In genomic region chr22:31567196-31567595, GRCh38 we compare ENCODE assay signal across 21 cellular contexts.
DNase-seq lines count a peak whose midpoint lies in the region; ATAC-seq and TF ChIP-seq lines count a peak whose summit lies in the region.
"Had no signal": no experiment of that assay in that cellular context is flagged by ENCODE, and none has a peak within 500 bp of the region (broad histone marks: within the 10 kb centered on the region; RNA-seq: fewer than 3 reads in every experiment).

No MANE protein-coding gene starts in this region.

- CTCF ChIA-PET in OCI-LY7 (lab: Charles Lee; ENCODE audit: unreplicated experiment): no interaction called here

- ATAC-seq in left ventricle myocardium superior: peak; percentile 74
- ATAC-seq: A549; CD8-positive, alpha-beta T cell had no signal

- H3K9me3 Mint-ChIP-seq in activated T-cell treated with anti-CD3 and anti-CD28 coated beads, Interleukin-2, amount 50 U/mL, for 24 hours: no peaks in the 10 kb centered on the region
- H3K9me3 Mint-ChIP-seq in chondrocyte (ENCODE audit: low read depth): no peaks in the 10 kb centered on the region
- H3K9me3 Mint-ChIP-seq: CD8-positive, alpha-beta T cell; H9; IgD-negative memory B cell had no signal

- no peak for TF ChIP-seq CTCF in left ventricle myocardium inferior (IDR thresholded peaks at IDR 0.05; ENCODE audit: borderline replicate concordance)
- TF ChIP-seq CTCF in chondrocyte (IDR thresholded peaks at IDR 0.05): no peak
- no peak for TF ChIP-seq CTCF in OCI-LY7 (conservative IDR thresholded peaks at IDR 0.05; ENCODE audit: low read length)

- no TSS peak for BruUV-seq in OCI-LY7 (replicated peaks; lab: Mats Ljungman, UMichigan)

- H3K79me2 ChIP-seq in OCI-LY7 (ENCODE audit: insufficient read depth, low read depth, low read length): no peaks in the 10 kb centered on the region

- H3K27me3 Mint-ChIP-seq in activated T-cell treated with anti-CD3 and anti-CD28 coated beads, Interleukin-2, amount 50 U/mL, for 24 hours: no peaks in the 10 kb centered on the region
- no peaks in the 10 kb centered on the region for H3K27me3 Mint-ChIP-seq in chondrocyte (ENCODE audit: low read depth)
- H3K27me3 Mint-ChIP-seq: IgD-negative memory B cell had no signal

- peaks cover 8% of the 10 kb centered on the region for H3K4me1 Mint-ChIP-seq in activated T-cell treated with anti-CD3 and anti-CD28 coated beads, Interleukin-2, amount 50 U/mL, for 24 hours (ENCODE audit: low read depth)
- peaks cover 25% of the 10 kb centered on the region for H3K4me1 Mint-ChIP-seq in chondrocyte (ENCODE audit: low read depth)
- H3K4me1 Mint-ChIP-seq: H9, IgD-negative memory B cell had no signal

- H2AFZ ChIP-seq in OCI-LY7 (ENCODE audit: low read length): no peak overlapping the region

- peak overlapping the region; percentile 56 for H3K27ac Mint-ChIP-seq in activated T-cell treated with anti-CD3 and anti-CD28 coated beads, Interleukin-2, amount 50 U/mL, for 24 hours
- peak overlapping the region; percentile 77 for H3K27ac Mint-ChIP-seq in chondrocyte (ENCODE audit: unreplicated experiment)
- H3K27ac Mint-ChIP-seq: CD8-positive, alpha-beta T cell; H9; IgD-negative memory B cell had no signal

- peaks cover 81% of the 10 kb centered on the region for H3K36me3 Mint-ChIP-seq in activated T-cell treated with anti-CD3 and anti-CD28 coated beads, Interleukin-2, amount 50 U/mL, for 24 hours (ENCODE audit: low read depth)
- peaks cover 6% of the 10 kb centered on the region for H3K36me3 Mint-ChIP-seq in chondrocyte (ENCODE audit: low read depth)

- H3K4me1 ChIP-seq in left ventricle myocardium inferior (no peaks in the 10 kb centered on the region), OCI-LY7 (ENCODE audit: insufficient read depth, low read length, poor library complexity, severe bottlenecking) (no peaks in the 10 kb centered on the region)
- H3K4me1 ChIP-seq: A549 had no signal

- DNase-seq in activated T-cell treated with anti-CD3 and anti-CD28 coated beads, Interleukin-2, amount 50 U/mL, for 24 hours: no peak
- DNase-seq in activated T-cell treated with anti-CD3 and anti-CD28 coated beads for 4 hours: no peak
- no peak for DNase-seq in left ventricle myocardium superior
- no peak for DNase-seq in left ventricle myocardium inferior
- no peak for DNase-seq in chondrocyte (ENCODE audit: low spot score)
- no peak for DNase-seq in OCI-LY7 (ENCODE audit: low spot score)
- no peak for DNase-seq in Kasumi-1 (lab: John Stamatoyannopoulos, UW)
- DNase-seq: Calu3; CD8-positive, alpha-beta T cell; GF-D8; H9; Karpas-422; MM.1S; NCI-H1092; NCI-H1436 treated with DMSO at 0.1 percent for 48 hours; NCI-H2029; NCI-H345; NCI-H524 treated with DMSO at 0.1 percent for 48 hours had no signal

- H3K27ac ChIP-seq in left ventricle myocardium inferior (replicated peaks) (no peak overlapping the region), OCI-LY7 (ENCODE audit: low read depth, low read length, poor library complexity, severe bottlenecking) (no peak overlapping the region)
- H3K27ac ChIP-seq: A549, HL-60 had no signal

- no peaks in the 10 kb centered on the region for H4K20me1 ChIP-seq in OCI-LY7 (ENCODE audit: insufficient read depth, low read length)

- H3K9me3 ChIP-seq in left ventricle myocardium inferior (replicated peaks): no peaks in the 10 kb centered on the region
- H3K9me3 ChIP-seq in OCI-LY7 (ENCODE audit: low read length): no peaks in the 10 kb centered on the region
- H3K9me3 ChIP-seq: A549 had no signal

- H3K4me3 ChIP-seq in left ventricle myocardium inferior: no peak overlapping the region
- no peak overlapping the region for H3K4me3 ChIP-seq in OCI-LY7 (ENCODE audit: low read depth, low read length, poor library complexity, severe bottlenecking)
- H3K4me3 ChIP-seq: A549 had no signal

- H3K36me3 ChIP-seq in left ventricle myocardium inferior: no peaks in the 10 kb centered on the region
- peaks cover 52% of the 10 kb centered on the region for H3K36me3 ChIP-seq in OCI-LY7 (ENCODE audit: insufficient read depth, low read length)

- no peak overlapping the region for H3K4me2 ChIP-seq in OCI-LY7 (ENCODE audit: low read length)
- H3K4me2 ChIP-seq: A549 had no signal

- intact Hi-C loops in left ventricle myocardium superior (cut with micrococcal nuclease): no loop called here
- intact Hi-C loops in left ventricle myocardium inferior (cut with micrococcal nuclease): no loop called here
- intact Hi-C loops in OCI-LY7 (cut with micrococcal nuclease; ENCODE audit: unreplicated experiment): no loop called here

- POLR2A ChIA-PET in OCI-LY7 (lab: Charles Lee): interaction anchor here (0.6 kb wide), 1 partner anchor 187 kb away, joined by 3 read pairs; no protein-coding TSS in a partner anchor

- no peaks in the 10 kb centered on the region for H3K27me3 ChIP-seq in left ventricle myocardium inferior (ENCODE audit: low read depth)

- no peaks in the 10 kb centered on the region for H3K9me2 ChIP-seq in OCI-LY7 (ENCODE audit: insufficient read depth, low read length)

- no peak overlapping the region for H3K4me3 Mint-ChIP-seq in activated T-cell treated with anti-CD3 and anti-CD28 coated beads, Interleukin-2, amount 50 U/mL, for 24 hours
- no peak overlapping the region for H3K4me3 Mint-ChIP-seq in chondrocyte (ENCODE audit: unreplicated experiment)
- H3K4me3 Mint-ChIP-seq: CD8-positive, alpha-beta T cell; H9; IgD-negative memory B cell had no signal
